In the genomic region with DNA sequence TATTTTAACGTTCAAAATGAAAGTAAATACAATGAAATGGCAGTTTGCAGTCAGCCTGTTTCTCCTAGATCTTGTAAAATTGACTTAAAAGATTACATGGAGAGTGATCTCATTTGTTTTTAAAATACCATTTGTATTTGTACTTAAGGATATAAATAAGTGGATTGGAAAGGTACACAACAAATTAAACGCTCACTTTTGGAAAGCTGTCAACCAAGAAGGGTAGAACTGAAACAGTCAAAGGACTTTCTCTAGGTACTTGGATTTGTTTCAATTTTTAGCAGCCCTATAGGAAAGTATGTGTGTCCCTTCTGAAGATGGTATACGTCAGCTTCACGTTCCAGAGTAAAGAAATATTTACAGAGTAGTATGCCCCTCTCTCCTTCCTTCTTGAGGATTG, we compare ENCODE assay signal across 24 cellular contexts. TPM values are rescaled to one million over a fixed set of nuclear protein-coding genes. Genes with fewer than 3 reads are reported as not detected.
DNase-seq lines count a peak whose midpoint lies in the region; ATAC-seq, FAIRE-seq and TF ChIP-seq lines count a peak whose summit lies in the region.
"Had no signal": no experiment of that assay in that cellular context is flagged by ENCODE, and none has a peak within 500 bp of the region (broad histone marks: within the 10 kb centered on the region; RNA-seq: fewer than 3 reads in every experiment).

No MANE protein-coding gene starts in this region.

- no peaks in the 10 kb centered on the region for H3K27me3 Mint-ChIP-seq in activated naive CD8-positive, alpha-beta T cell treated with anti-CD3 and anti-CD28 coated beads for 36 hours
- H3K27me3 Mint-ChIP-seq: B cell; CD4-positive, CD25-positive, alpha-beta regulatory T cell had no signal

- ATAC-seq in HG03342 (IDR thresholded peaks at IDR 0.05; ENCODE audit: unreplicated experiment) (no peak), GM18498 (IDR thresholded peaks at IDR 0.05; ENCODE audit: unreplicated experiment) (no peak), HG02798 (IDR thresholded peaks at IDR 0.05; ENCODE audit: poor library complexity, unreplicated experiment) (no peak)
- ATAC-seq: CD8-positive, alpha-beta T cell; GM12878; GM23338 had no signal

- peak overlapping the region; percentile 21 for H3K27ac Mint-ChIP-seq in activated naive CD8-positive, alpha-beta T cell treated with anti-CD3 and anti-CD28 coated beads for 36 hours
- H3K27ac Mint-ChIP-seq: B cell; CD4-positive, CD25-positive, alpha-beta regulatory T cell; CD8-positive, alpha-beta T cell; GM23338; HFFc6 had no signal

- TF ChIP-seq CTCF in 22Rv1 (IDR thresholded peaks at IDR 0.05) = no peak
- TF ChIP-seq CTCF in LNCaP clone FGC (IDR thresholded peaks at IDR 0.05; ENCODE audit: control insufficient read depth, extremely low read depth, insufficient read depth) = no peak

- H3K4me3 Mint-ChIP-seq in activated naive CD8-positive, alpha-beta T cell treated with anti-CD3 and anti-CD28 coated beads for 36 hours = no peak overlapping the region
- H3K4me3 Mint-ChIP-seq: B cell; CD4-positive, CD25-positive, alpha-beta regulatory T cell; CD8-positive, alpha-beta T cell; GM23338; HFFc6 had no signal

- H3K27ac ChIP-seq in 22Rv1 = 0 out of 2 replicates have a peak overlapping the region, but pooled peaks have one; percentile 1
- H3K27ac ChIP-seq: BLaER1 had no signal

- H3K4me3 ChIP-seq in LNCaP clone FGC (ENCODE audit: low read depth, low read length) = peak overlapping the region; percentile 22
- H3K4me3 ChIP-seq: BLaER1, GM12878, GM23338, HAP-1 had no signal

- peak; percentile 92 for DNase-seq in LNCaP clone FGC (ENCODE audit: low read depth)
- DNase-seq in activated naive CD8-positive, alpha-beta T cell treated with anti-CD3 and anti-CD28 coated beads for 36 hours = no peak
- DNase-seq in stimulated activated naive CD4-positive, alpha-beta T cell treated with Interleukin-2 at 50 U/mL for 16 hours (lab: John Stamatoyannopoulos, UW) = no peak
- DNase-seq: Caco-2; CD4-positive, CD25-positive, alpha-beta regulatory T cell; CD8-positive, alpha-beta T cell; DMS153; DMS79; EL; GDM1; HFFc6 had no signal

- H3K4me1 Mint-ChIP-seq in activated naive CD8-positive, alpha-beta T cell treated with anti-CD3 and anti-CD28 coated beads for 36 hours = peaks cover 13% of the 10 kb centered on the region

- H3K9me3 Mint-ChIP-seq in activated naive CD8-positive, alpha-beta T cell treated with anti-CD3 and anti-CD28 coated beads for 36 hours = no peaks in the 10 kb centered on the region
- H3K9me3 Mint-ChIP-seq: CD4-positive, CD25-positive, alpha-beta regulatory T cell; CD8-positive, alpha-beta T cell; GM23338; HFFc6 had no signal

- peaks cover 26% of the 10 kb centered on the region for H3K36me3 Mint-ChIP-seq in activated naive CD8-positive, alpha-beta T cell treated with anti-CD3 and anti-CD28 coated beads for 36 hours

- FAIRE-seq in islet of Langerhans (lab: Jason Lieb, UNC) = peak; percentile 65
- FAIRE-seq: A204.1, GM12878, GM18507 had no signal

RNA-seq across cellular contexts. Expression of a gene that starts 7.3 kb away (rescaled TPM):
- 10 to 100 TPM; 37.8 to 38.2 TPM for total RNA-seq in activated naive CD8-positive, alpha-beta T cell treated with anti-CD3 and anti-CD28 coated beads for 36 hours

RNA-seq across cellular contexts. Expression of a gene that starts 18.7 kb away (rescaled TPM):
- not detected for total RNA-seq in activated naive CD8-positive, alpha-beta T cell treated with anti-CD3 and anti-CD28 coated beads for 36 hours
- total RNA-seq: B cell; Caco-2; CD4-positive, CD25-positive, alpha-beta regulatory T cell; CD8-positive, alpha-beta T cell; GM12878; GM23338; H4; HFFc6 had no signal

RNA-seq across cellular contexts. Expression of a gene that starts 43.6 kb away (rescaled TPM):
- total RNA-seq in activated naive CD8-positive, alpha-beta T cell treated with anti-CD3 and anti-CD28 coated beads for 36 hours = 1 to 10 TPM; 4.5 to 6.9 TPM

RNA-seq across cellular contexts. Expression of a gene that starts 43.7 kb away (rescaled TPM):
- 1 to 10 TPM; 3.4 to 4.7 TPM for total RNA-seq in activated naive CD8-positive, alpha-beta T cell treated with anti-CD3 and anti-CD28 coated beads for 36 hours
